In the genomic region with DNA sequence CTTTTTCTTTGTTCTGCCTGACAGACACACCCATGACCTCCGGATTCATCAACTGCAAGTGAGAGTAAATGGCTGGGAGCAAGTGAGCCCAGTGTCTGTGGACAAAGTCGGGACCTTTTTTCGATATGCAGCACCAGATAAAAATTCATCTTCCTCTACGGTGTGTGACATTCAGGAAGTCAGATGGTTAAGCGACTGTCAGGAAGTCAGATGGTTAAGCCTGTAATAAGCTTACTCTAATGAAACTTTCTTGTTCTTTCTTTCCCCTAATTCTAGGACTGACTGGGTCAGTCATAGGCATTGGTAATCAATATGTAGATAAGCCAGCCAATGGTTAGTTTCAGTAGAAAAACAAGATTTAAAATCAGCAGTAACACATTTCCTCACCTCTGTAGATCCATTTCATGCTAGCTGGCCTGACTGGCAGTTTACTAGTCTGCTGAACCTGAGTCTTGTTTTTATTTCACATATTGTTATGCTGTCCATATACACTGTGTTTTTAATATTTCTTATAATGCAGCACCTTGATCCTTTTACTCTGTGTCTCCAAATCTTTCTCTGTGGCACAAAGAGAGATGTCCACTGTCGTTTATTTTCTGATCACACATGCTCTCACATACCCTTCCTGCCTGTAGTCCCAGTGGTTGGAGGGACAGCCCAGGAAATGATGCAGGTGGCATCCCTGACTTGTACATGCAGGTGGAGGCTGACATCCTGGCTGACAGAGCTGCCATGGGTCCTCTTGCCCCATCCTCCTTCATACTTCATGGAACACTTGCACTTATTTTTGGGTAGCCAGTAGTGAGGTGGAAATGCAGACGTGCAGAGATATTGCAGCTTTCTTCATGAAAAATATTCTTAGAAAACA, we compare ENCODE assay signal across 1 cellular context.
TF ChIP-seq lines count a peak whose summit lies in the region.

No MANE protein-coding gene starts in this region.

TF ChIP-seq in GM12878, 131 proteins besides CTCF, POLR2A, EP300 and RAD21 (continued from another document):
- TF ChIP-seq ZBTB4 (CRISPR knock-in tag; IDR thresholded peaks at IDR 0.05), result no peak
- no peak for TF ChIP-seq EZH2 (IDR thresholded peaks at IDR 0.05; ENCODE audit: borderline replicate concordance, control insufficient read depth, low read depth, low read length)
- no peak for TF ChIP-seq CREB1 (IDR thresholded peaks at IDR 0.05; ENCODE audit: low read depth)
- TF ChIP-seq RAD51 (IDR thresholded peaks at IDR 0.05), result no peak
- TF ChIP-seq BACH1 (IDR thresholded peaks at IDR 0.05; ENCODE audit: borderline replicate concordance), result no peak
- no peak for TF ChIP-seq PAX8 (IDR thresholded peaks at IDR 0.05)
- TF ChIP-seq STAT3 (IDR thresholded peaks at IDR 0.05; ENCODE audit: low read depth, low read length), result no peak
- no peak for TF ChIP-seq KAT2A (conservative IDR thresholded peaks at IDR 0.05; ENCODE audit: control insufficient read depth, low read depth, low read length)
- TF ChIP-seq, protein P1, sequence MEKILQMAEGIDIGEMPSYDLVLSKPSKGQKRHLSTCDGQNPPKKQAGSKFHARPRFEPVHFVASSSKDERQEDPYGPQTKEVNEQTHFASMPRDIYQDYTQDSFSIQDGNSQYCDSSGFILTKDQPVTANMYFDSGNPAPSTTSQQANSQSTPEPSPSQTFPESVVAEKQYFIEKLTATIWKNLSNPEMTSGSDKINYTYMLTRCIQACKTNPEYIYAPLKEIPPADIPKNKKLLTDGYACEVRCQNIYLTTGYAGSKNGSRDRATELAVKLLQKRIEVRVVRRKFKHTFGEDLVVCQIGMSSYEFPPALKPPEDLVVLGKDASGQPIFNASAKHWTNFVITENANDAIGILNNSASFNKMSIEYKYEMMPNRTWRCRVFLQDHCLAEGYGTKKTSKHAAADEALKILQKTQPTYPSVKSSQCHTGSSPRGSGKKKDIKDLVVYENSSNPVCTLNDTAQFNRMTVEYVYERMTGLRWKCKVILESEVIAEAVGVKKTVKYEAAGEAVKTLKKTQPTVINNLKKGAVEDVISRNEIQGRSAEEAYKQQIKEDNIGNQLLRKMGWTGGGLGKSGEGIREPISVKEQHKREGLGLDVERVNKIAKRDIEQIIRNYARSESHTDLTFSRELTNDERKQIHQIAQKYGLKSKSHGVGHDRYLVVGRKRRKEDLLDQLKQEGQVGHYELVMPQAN (conservative IDR thresholded peaks at IDR 0.05), result no peak
- no peak for TF ChIP-seq IRF4 (IDR thresholded peaks at IDR 0.05; ENCODE audit: low read depth, low read length)
- TF ChIP-seq EED (IDR thresholded peaks at IDR 0.05; ENCODE audit: low read depth), result no peak
- TF ChIP-seq E2F8 (IDR thresholded peaks at IDR 0.05; ENCODE audit: low read depth, partially characterized antibody), result no peak
- no peak for TF ChIP-seq ZNF687 (IDR thresholded peaks at IDR 0.05)
